ENCODE assay signal across 8 cellular contexts in the genomic region with DNA sequence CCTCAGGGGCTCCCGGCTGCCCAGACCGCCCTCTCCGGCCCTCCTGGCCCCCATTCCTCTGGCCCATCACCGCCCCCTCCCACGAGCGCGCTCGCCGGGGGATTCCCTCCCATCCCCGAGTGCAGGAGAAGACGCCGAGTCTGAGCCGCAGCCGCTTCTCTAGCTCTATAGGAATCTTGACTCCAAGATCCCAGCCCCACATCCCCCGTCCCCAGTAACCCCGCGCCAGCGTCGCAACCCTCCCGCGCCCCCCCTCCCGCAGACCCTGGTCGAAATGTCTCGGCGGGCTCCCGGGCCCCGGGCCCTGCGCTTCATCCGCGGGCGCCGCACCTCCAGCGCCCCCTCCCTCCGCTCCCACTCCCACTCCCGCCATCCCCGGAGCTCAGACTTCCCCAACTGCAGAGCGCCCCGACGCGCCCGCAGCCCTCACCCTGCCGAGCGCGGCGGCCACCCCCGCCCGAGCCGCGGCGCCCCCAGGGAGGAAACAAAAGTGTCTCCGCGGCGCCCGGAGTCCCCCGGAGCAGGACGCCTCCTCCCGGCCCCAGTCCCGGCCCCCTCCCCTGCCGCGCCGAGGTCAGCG. TPM values are rescaled to one million over a fixed set of nuclear protein-coding genes. Genes with fewer than 3 reads are reported as not detected.
DNase-seq lines count a peak whose midpoint lies in the region; ATAC-seq and TF ChIP-seq lines count a peak whose summit lies in the region.

No MANE protein-coding gene starts in this region.

- H3K27ac Mint-ChIP-seq in effector memory CD8-positive, alpha-beta T cell = peak overlapping the region; percentile 95

- H3K4me3 ChIP-seq in mucosa of rectum (ENCODE audit: low read length in 2 of 2) (peak overlapping the region; percentile 65 to 72), upper lobe of right lung (peak overlapping the region; percentile 83)

- no peak for TF ChIP-seq CTCF in upper lobe of right lung (IDR thresholded peaks at IDR 0.05)

- peak overlapping the region; percentile 89 to 90 for H3K4me3 Mint-ChIP-seq in effector memory CD8-positive, alpha-beta T cell

- H3K36me3 ChIP-seq in mucosa of rectum (ENCODE audit: control insufficient read depth in 2 of 2, insufficient read depth in 2 of 2, low read length in 2 of 2) = no peaks in the 10 kb centered on the region
- H3K36me3 ChIP-seq in upper lobe of right lung = no peaks in the 10 kb centered on the region

- intact Hi-C loops in upper lobe of right lung (cut with DNase I) = no loop called here

- H3K27ac ChIP-seq in mucosa of rectum (ENCODE audit: low read depth in 2 of 2, low read length in 2 of 2) (peak overlapping the region; percentile 81 to 86), upper lobe of right lung (peak overlapping the region; percentile 96)

- H3K9me3 Mint-ChIP-seq in effector memory CD8-positive, alpha-beta T cell = peaks cover 0 to 1% of the 10 kb centered on the region in 2 donors

- H3K4me1 ChIP-seq in mucosa of rectum (ENCODE audit: control insufficient read depth in 2 of 2, insufficient read depth in 2 of 2, low read length in 2 of 2) = peaks cover 0 to 3% of the 10 kb centered on the region in 2 donors
- H3K4me1 ChIP-seq in upper lobe of right lung = peaks cover 37% of the 10 kb centered on the region

- H3K36me3 Mint-ChIP-seq in effector memory CD8-positive, alpha-beta T cell (ENCODE audit: insufficient read depth) = peaks cover 36% of the 10 kb centered on the region

- peak in 4 of 5 experiments; percentile 10 to 47 (median 16) for DNase-seq in T-helper 2 cell
- no peak for DNase-seq in effector memory CD8-positive, alpha-beta T cell
- DNase-seq in upper lobe of right lung = no peak
- no peak for DNase-seq in H4 (ENCODE audit: low spot score)
- no peak for DNase-seq in COR-L47 (lab: John Stamatoyannopoulos, UW)

- no peaks in the 10 kb centered on the region for H3K27me3 Mint-ChIP-seq in effector memory CD8-positive, alpha-beta T cell

- H3K9me3 ChIP-seq in mucosa of rectum (ENCODE audit: control insufficient read depth in 2 of 2, low read length in 2 of 2) (no peaks in the 10 kb centered on the region), upper lobe of right lung (no peaks in the 10 kb centered on the region)

- peak; percentile 24 for ATAC-seq in GM18867 (IDR thresholded peaks at IDR 0.05; ENCODE audit: unreplicated experiment)
- peak; percentile 10 for ATAC-seq in HG02840 (IDR thresholded peaks at IDR 0.05; ENCODE audit: low FRiP score, unreplicated experiment)
- ATAC-seq in effector memory CD8-positive, alpha-beta T cell (replicated peaks) = peak; percentile 15
- peak; percentile 57 for ATAC-seq in upper lobe of right lung

- H3K4me1 Mint-ChIP-seq in effector memory CD8-positive, alpha-beta T cell (ENCODE audit: low read depth in 2 of 2) = peaks cover 26 to 33% of the 10 kb centered on the region in 2 donors

- peak overlapping the region; percentile 63 to 76 for H3K9ac ChIP-seq in mucosa of rectum (ENCODE audit: low read depth in 1 of 2, low read length in 2 of 2)

- H3K27me3 ChIP-seq in mucosa of rectum (ENCODE audit: control insufficient read depth in 2 of 2, insufficient read depth in 2 of 2, low read length in 2 of 2) = no peaks in the 10 kb centered on the region
- H3K27me3 ChIP-seq in upper lobe of right lung = no peaks in the 10 kb centered on the region

RNA-seq across cellular contexts. Expression of a gene that starts 0.5 kb away (rescaled TPM):
- total RNA-seq in upper lobe of right lung = 53.8 TPM
- 55.0 and 58.3 TPM in 2 replicates for total RNA-seq in H4 (2014; rRNA removed; shearing (Covaris generic))

Comparison
In these comparisons a context has a peak if more than half of its experiments do, and no peak if none do; other contexts are left out.
1. DNase-seq: peak in T-helper 2 cell (4 of 5); none in effector memory CD8-positive, alpha-beta T cell (0 of 3), upper lobe of right lung (single experiment), H4 (single experiment) and COR-L47 (single experiment).
2. Peak in every context shown above with its lines, with median percentiles within 50 percentile points of each other: ATAC-seq.